8 cellular contexts compared by ENCODE assay signal in genomic region chr17:72117748-72118587, GRCh38. TPM values are rescaled to one million over a fixed set of nuclear protein-coding genes. Genes with fewer than 3 reads are reported as not detected.
DNase-seq lines count a peak whose midpoint lies in the region; ATAC-seq and TF ChIP-seq lines count a peak whose summit lies in the region.

No MANE protein-coding gene starts in this region.

- no peak overlapping the region for H3K27ac Mint-ChIP-seq in T-helper 2 cell treated with Interferon-gamma antibody and Interleukin-4, amounts not matched to agents 5 μg/mL and 100 μg/mL, for 36 hours

- H3K27me3 ChIP-seq in left ventricle myocardium inferior (ENCODE audit: low read depth) = peaks cover 89% of the 10 kb centered on the region
- H3K27me3 ChIP-seq in muscle layer of duodenum (ENCODE audit: low read depth, low read length) = peaks cover 45% of the 10 kb centered on the region
- H3K27me3 ChIP-seq in vagina = peaks cover 23% of the 10 kb centered on the region

- no peaks in the 10 kb centered on the region for H3K9me3 ChIP-seq in left ventricle myocardium inferior (replicated peaks)
- H3K9me3 ChIP-seq in muscle layer of duodenum (ENCODE audit: control insufficient read depth in 1 of 2, low read length in 2 of 2) = no peaks in the 10 kb centered on the region
- no peaks in the 10 kb centered on the region for H3K9me3 ChIP-seq in vagina

- peaks cover 75% of the 10 kb centered on the region for H3K27me3 Mint-ChIP-seq in T-helper 2 cell treated with Interferon-gamma antibody and Interleukin-4, amounts not matched to agents 5 μg/mL and 100 μg/mL, for 36 hours (ENCODE audit: low read depth)

- H3K4me3 Mint-ChIP-seq in T-helper 2 cell treated with Interferon-gamma antibody and Interleukin-4, amounts not matched to agents 5 μg/mL and 100 μg/mL, for 36 hours = no peak overlapping the region

- H3K36me3 ChIP-seq in left ventricle myocardium inferior (no peaks in the 10 kb centered on the region), muscle layer of duodenum (ENCODE audit: control insufficient read depth in 1 of 2, insufficient read depth in 2 of 2, low read length in 2 of 2) (no peaks in the 10 kb centered on the region), vagina (no peaks in the 10 kb centered on the region)

- TF ChIP-seq CTCF in left ventricle myocardium inferior (IDR thresholded peaks at IDR 0.05; ENCODE audit: borderline replicate concordance) (no peak), epithelial cell of esophagus (IDR thresholded peaks at IDR 0.05; ENCODE audit: insufficient read depth, low read depth, low read length, missing control alignments) (no peak), vagina (IDR thresholded peaks at IDR 0.05) (no peak)

- intact Hi-C loops in left ventricle myocardium inferior (cut with micrococcal nuclease) (loop anchor here (10.0 kb wide), 1 partner anchor 643 kb away; no protein-coding TSS in a partner anchor), Right ventricle myocardium superior (cut with DNase I) (loop anchor here (10.0 kb wide), 3 partner anchors 153 to 1003 kb away; no protein-coding TSS in a partner anchor), vagina (cut with DNase I) (no loop called here)

- peaks cover 60% of the 10 kb centered on the region for H3K4me1 ChIP-seq in left ventricle myocardium inferior
- peaks cover 6 to 56% of the 10 kb centered on the region in 2 donors for H3K4me1 ChIP-seq in muscle layer of duodenum (ENCODE audit: control insufficient read depth in 1 of 2, insufficient read depth in 2 of 2, low read length in 2 of 2)
- peaks cover 53% of the 10 kb centered on the region for H3K4me1 ChIP-seq in vagina

- H3K36me3 Mint-ChIP-seq in T-helper 2 cell treated with Interferon-gamma antibody and Interleukin-4, amounts not matched to agents 5 μg/mL and 100 μg/mL, for 36 hours (ENCODE audit: low read depth) = no peaks in the 10 kb centered on the region

- H3K27ac ChIP-seq in left ventricle myocardium inferior (replicated peaks) (no peak overlapping the region), muscle layer of duodenum (ENCODE audit: low read length) (no peak overlapping the region), vagina (no peak overlapping the region)

- ATAC-seq in Right ventricle myocardium superior (ENCODE audit: poor library complexity) = no peak

- DNase-seq in left ventricle myocardium inferior = no peak
- no peak for DNase-seq in Right ventricle myocardium superior
- DNase-seq in epithelial cell of esophagus (ENCODE audit: low read depth) = peak; percentile 32
- no peak for DNase-seq in vagina (ENCODE audit: extremely low spot score in 2 of 2)
- DNase-seq in NCI-H1092 treated with DMSO at 0.1 percent for 48 hours (lab: John Stamatoyannopoulos, UW) = no peak
- no peak for DNase-seq in NCI-H510A (lab: John Stamatoyannopoulos, UW)
- no peak for DNase-seq in T-helper 2 cell treated with Interferon-gamma antibody and Interleukin-4, amounts not matched to agents 5 μg/mL and 100 μg/mL, for 36 hours (ENCODE audit: low spot score)

- TF ChIP-seq POLR2A in vagina (IDR thresholded peaks at IDR 0.05) = no peak

- no peaks in the 10 kb centered on the region for H3K9me3 Mint-ChIP-seq in T-helper 2 cell treated with Interferon-gamma antibody and Interleukin-4, amounts not matched to agents 5 μg/mL and 100 μg/mL, for 36 hours

- H3K4me1 Mint-ChIP-seq in T-helper 2 cell treated with Interferon-gamma antibody and Interleukin-4, amounts not matched to agents 5 μg/mL and 100 μg/mL, for 36 hours (ENCODE audit: low read depth) = no peaks in the 10 kb centered on the region

- H3K4me3 ChIP-seq in left ventricle myocardium inferior (peak overlapping the region; percentile 81), epithelial cell of esophagus (ENCODE audit: low read length) (peak overlapping the region; percentile 42), muscle layer of duodenum (ENCODE audit: low read depth in 1 of 2, low read length in 2 of 2) (peak overlapping the region; percentile 54 to 57), vagina (peak overlapping the region; percentile 12 to 37)

RNA-seq across cellular contexts. Expression of gene SOX9, which starts 2.9 kb away (rescaled TPM):
- total RNA-seq in left ventricle myocardium inferior = 15.0 TPM
- total RNA-seq in Right ventricle myocardium superior = 10.9 TPM
- total RNA-seq in vagina = 22.8 TPM

Comparison
In these comparisons a context has a peak if more than half of its experiments do, and no peak if none do; other contexts are left out.
1. H3K4me3 ChIP-seq: peak in every context shown above with its lines; median percentile 81 in left ventricle myocardium inferior; 56 in muscle layer of duodenum; 42 in epithelial cell of esophagus; 24 in vagina.